ENCODE assay signal across 9 cellular contexts in the genomic region with DNA sequence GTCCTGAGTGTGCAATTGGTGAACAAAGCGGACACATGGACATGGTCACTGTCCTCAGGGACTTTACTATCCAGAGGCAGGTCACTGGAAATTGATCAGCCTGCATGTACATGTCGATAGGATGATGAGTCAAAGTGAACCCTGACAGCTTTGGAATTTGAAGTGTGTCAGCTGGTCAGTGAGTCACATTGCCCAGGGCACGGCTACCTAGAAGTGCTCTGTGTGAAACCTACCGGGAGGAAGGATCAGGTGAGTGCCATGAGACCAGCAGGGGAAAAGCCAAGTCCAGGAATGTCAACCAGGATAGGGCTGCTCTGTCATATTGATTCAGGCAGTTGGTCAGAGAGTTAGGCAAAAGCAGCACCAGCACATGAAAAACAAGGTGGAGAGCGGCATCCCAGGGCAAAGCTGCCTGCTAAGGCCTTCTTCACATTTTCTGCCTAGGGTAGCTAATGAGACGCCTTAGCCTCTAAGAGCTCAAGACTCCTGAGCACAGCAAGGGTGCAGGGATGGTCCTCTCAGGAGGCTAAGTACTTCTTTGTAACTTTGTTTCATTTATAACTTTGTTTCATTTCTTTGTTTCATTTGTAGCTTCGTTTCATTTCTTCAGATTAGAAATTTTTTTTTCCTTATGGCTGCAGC. TPM values are rescaled to one million over a fixed set of nuclear protein-coding genes. Genes with fewer than 3 reads are reported as not detected.
A peak's percentile ranks its signal among the peaks of the same experiment; 100 is the strongest.
DNase-seq lines count a peak whose midpoint lies in the region; ATAC-seq and TF ChIP-seq lines count a peak whose summit lies in the region.
"Had no signal": no experiment of that assay in that cellular context is flagged by ENCODE, and none has a peak within 500 bp of the region (broad histone marks: within the 10 kb centered on the region; RNA-seq: fewer than 3 reads in every experiment).

No MANE protein-coding gene starts in this region.

- no peaks in the 10 kb centered on the region for H3K9me2 ChIP-seq in PC-3 (replicated peaks; ENCODE audit: low read length)

- CTCF ChIA-PET in PC-3 (lab: Charles Lee): no interaction called here

- H3K4me2 ChIP-seq in PC-3 (ENCODE audit: low read length): peak overlapping the region; percentile 47

- POLR2A ChIA-PET in PC-3 (lab: Charles Lee; ENCODE audit: unreplicated experiment): no interaction called here

- H3K9me3 ChIP-seq in PC-3 (ENCODE audit: low read length): no peaks in the 10 kb centered on the region

- no peaks in the 10 kb centered on the region for H3K79me2 ChIP-seq in PC-3 (ENCODE audit: low read length)

- no peaks in the 10 kb centered on the region for H4K20me1 ChIP-seq in PC-3 (ENCODE audit: low read length)

- H3K4me3 Mint-ChIP-seq in activated T-cell treated with anti-CD3 and anti-CD28 coated beads, Interleukin-2, amount 50 U/mL, for 4 hours: peak overlapping the region; percentile 74
- H3K4me3 Mint-ChIP-seq in stimulated activated naive CD8-positive, alpha-beta T cell treated with anti-CD3 and anti-CD28 coated beads, Interleukin-15, Interleukin-2, amounts not matched to agents 100 ng/mL and 50 ng/mL, for 24 hours: peak overlapping the region; percentile 64

- intact Hi-C loops in PC-3 (cut with micrococcal nuclease): loop anchor here (2.0 kb wide), 1 partner anchor 78 kb away; no protein-coding TSS in a partner anchor

- no peak for DNase-seq in activated T-cell treated with anti-CD3 and anti-CD28 coated beads, Interleukin-2, amount 50 U/mL, for 4 hours
- no peak for DNase-seq in activated T-cell treated with anti-CD3 and anti-CD28 coated beads, Interleukin-2, amount 50 U/mL, for 1 hour
- DNase-seq in PC-3 (peak; percentile 91), epithelial cell of prostate (ENCODE audit: low read depth, low spot score) (peak; percentile 83), NCI-H748 (lab: John Stamatoyannopoulos, UW; ENCODE audit: unreplicated experiment) (no peak), substantia nigra (lab: John Stamatoyannopoulos, UW) (no peak)
- DNase-seq: AML-193 had no signal

- H3K4me1 Mint-ChIP-seq in activated T-cell treated with anti-CD3 and anti-CD28 coated beads, Interleukin-2, amount 50 U/mL, for 4 hours (ENCODE audit: low read depth): peaks cover 74% of the 10 kb centered on the region
- peaks cover 71% of the 10 kb centered on the region for H3K4me1 Mint-ChIP-seq in stimulated activated naive CD8-positive, alpha-beta T cell treated with anti-CD3 and anti-CD28 coated beads, Interleukin-15, Interleukin-2, amounts not matched to agents 100 ng/mL and 50 ng/mL, for 24 hours (ENCODE audit: low read depth)

- peak; percentile 59 to 63 for ATAC-seq in activated T-cell treated with anti-CD3 and anti-CD28 coated beads, Interleukin-2, amount 50 U/mL, for 4 hours
- ATAC-seq in PC-3 (peak; percentile 99), HG03025 (IDR thresholded peaks at IDR 0.05; ENCODE audit: low FRiP score, unreplicated experiment) (no peak)

- no peak for TF ChIP-seq CTCF in PC-3 (conservative IDR thresholded peaks at IDR 0.05; ENCODE audit: low read depth, low read length)

- no peaks in the 10 kb centered on the region for H3K36me3 ChIP-seq in PC-3 (ENCODE audit: low read depth, low read length)

- H3K27me3 Mint-ChIP-seq in activated T-cell treated with anti-CD3 and anti-CD28 coated beads, Interleukin-2, amount 50 U/mL, for 4 hours (ENCODE audit: low read depth): no peaks in the 10 kb centered on the region
- no peaks in the 10 kb centered on the region for H3K27me3 Mint-ChIP-seq in stimulated activated naive CD8-positive, alpha-beta T cell treated with anti-CD3 and anti-CD28 coated beads, Interleukin-15, Interleukin-2, amounts not matched to agents 100 ng/mL and 50 ng/mL, for 24 hours

- H3K4me1 ChIP-seq in PC-3 (ENCODE audit: insufficient read depth, low read length): peaks cover 16% of the 10 kb centered on the region

- BruUV-seq in PC-3 (replicated peaks; lab: Mats Ljungman, UMichigan): no TSS peak

- H3K36me3 Mint-ChIP-seq in activated T-cell treated with anti-CD3 and anti-CD28 coated beads, Interleukin-2, amount 50 U/mL, for 4 hours (ENCODE audit: insufficient read depth): no peaks in the 10 kb centered on the region
- no peaks in the 10 kb centered on the region for H3K36me3 Mint-ChIP-seq in stimulated activated naive CD8-positive, alpha-beta T cell treated with anti-CD3 and anti-CD28 coated beads, Interleukin-15, Interleukin-2, amounts not matched to agents 100 ng/mL and 50 ng/mL, for 24 hours (ENCODE audit: low read depth)

- H3K9me3 Mint-ChIP-seq in activated T-cell treated with anti-CD3 and anti-CD28 coated beads, Interleukin-2, amount 50 U/mL, for 4 hours: no peaks in the 10 kb centered on the region
- H3K9me3 Mint-ChIP-seq in stimulated activated naive CD8-positive, alpha-beta T cell treated with anti-CD3 and anti-CD28 coated beads, Interleukin-15, Interleukin-2, amounts not matched to agents 100 ng/mL and 50 ng/mL, for 24 hours: peaks cover 3% of the 10 kb centered on the region

- H3F3A ChIP-seq in PC-3 (ENCODE audit: low read length, unreplicated experiment): no peaks in the 10 kb centered on the region

- peak overlapping the region; percentile 28 for H3K27ac ChIP-seq in PC-3 (ENCODE audit: low read length)
- H3K27ac ChIP-seq in epithelial cell of prostate: peak overlapping the region; percentile 78
- H3K27ac ChIP-seq in substantia nigra (ENCODE audit: low read depth, low read length, poor library complexity, severe bottlenecking): no peak overlapping the region

- no peak overlapping the region for H3K9ac ChIP-seq in PC-3 (ENCODE audit: low read length)

- H3K27me3 ChIP-seq in PC-3 (ENCODE audit: low read length): no peaks in the 10 kb centered on the region

- 0 out of 2 replicates have a peak overlapping the region, but pooled peaks have one; percentile 20 for H2AFZ ChIP-seq in PC-3 (ENCODE audit: low read length)

- no peak overlapping the region for H3K4me3 ChIP-seq in PC-3 (ENCODE audit: low read length)

- peak overlapping the region; percentile 79 for H3K27ac Mint-ChIP-seq in stimulated activated naive CD8-positive, alpha-beta T cell treated with anti-CD3 and anti-CD28 coated beads, Interleukin-15, Interleukin-2, amounts not matched to agents 100 ng/mL and 50 ng/mL, for 24 hours

RNA-seq across cellular contexts. Expression of a gene that starts 19.4 kb away (rescaled TPM):
- 10 to 100 TPM; 36.5 to 55.1 (median 41.3) TPM for total RNA-seq in activated T-cell treated with anti-CD3 and anti-CD28 coated beads, Interleukin-2, amount 50 U/mL, for 4 hours
- total RNA-seq in PC-3 (2014; rRNA removed): 19.4 and 24.4 TPM in 2 replicates

Comparison
In these comparisons a context has a peak if more than half of its experiments do, and no peak if none do; other contexts are left out.
1. DNase-seq: peak in PC-3 (single experiment) and epithelial cell of prostate (single experiment); none in activated T-cell treated with anti-CD3 and anti-CD28 coated beads, Interleukin-2, amount 50 U/mL, for 4 hours (single experiment), activated T-cell treated with anti-CD3 and anti-CD28 coated beads, Interleukin-2, amount 50 U/mL, for 1 hour (single experiment), NCI-H748 (single experiment) and substantia nigra (0 of 49).